Comparison of ENCODE assay signal across 8 cellular contexts in genomic region chr9:129176786-129177442, GRCh38. TPM values are rescaled to one million over a fixed set of nuclear protein-coding genes. Genes with fewer than 3 reads are reported as not detected.
DNase-seq lines count a peak whose midpoint lies in the region; ATAC-seq and TF ChIP-seq lines count a peak whose summit lies in the region.

No MANE protein-coding gene starts in this region.

- no peak overlapping the region for H2AFZ ChIP-seq in neural cell (ENCODE audit: low read depth, low read length)

- ATAC-seq in HG03025 (IDR thresholded peaks at IDR 0.05; ENCODE audit: low FRiP score, unreplicated experiment) (no peak), HG03520 (IDR thresholded peaks at IDR 0.05; ENCODE audit: unreplicated experiment) (no peak)

- no peaks in the 10 kb centered on the region for H3K9me2 ChIP-seq in neural cell (ENCODE audit: insufficient read depth, low read length)

- H4K20me1 ChIP-seq in BLaER1 treated with 17β-estradiol and CSF1 and Interleukin-3, amounts not matched to agents 10 nM and 100 nM, result peaks cover 0 to 17% (median 14%) of the 10 kb centered on the region in 11 experiments; a peak in 18 of 22 replicates
- H4K20me1 ChIP-seq in neural cell (ENCODE audit: insufficient read depth), result peaks cover 4% of the 10 kb centered on the region

- peaks cover 0 to 57% (median 38%) of the 10 kb centered on the region in 11 experiments; a peak in 19 of 22 replicates for H3K27me3 ChIP-seq in BLaER1 treated with 17β-estradiol and CSF1 and Interleukin-3, amounts not matched to agents 10 nM and 100 nM
- H3K27me3 ChIP-seq in HAP-1 (ENCODE audit: low read depth), result peaks cover 3% of the 10 kb centered on the region; the same call in 1 of the 2 replicates
- peaks cover 0 to 5% (median 0%) of the 10 kb centered on the region in 4 donors for H3K27me3 ChIP-seq in esophagus squamous epithelium
- H3K27me3 ChIP-seq in neural cell (ENCODE audit: insufficient read depth, low read depth, low read length), result no peaks in the 10 kb centered on the region

- TF ChIP-seq CTCF in WI38 (IDR thresholded peaks at IDR 0.05; ENCODE audit: low read depth, low read length), result no peak
- peak in 2 of 6 experiments; percentile 3 to 5 for TF ChIP-seq CTCF in esophagus squamous epithelium (IDR thresholded peaks at IDR 0.05)
- TF ChIP-seq CTCF in neural cell (IDR thresholded peaks at IDR 0.05; ENCODE audit: poor library complexity, severe bottlenecking), result peak; percentile 4

- no peak for TF ChIP-seq POLR2A in esophagus squamous epithelium (IDR thresholded peaks at IDR 0.05)

- intact Hi-C loops in esophagus squamous epithelium (cut with DNase I), result loop anchor here (2.0 to 5.0 kb wide), 2 partner anchors 35 to 318 kb away; no protein-coding TSS in a partner anchor

- TF ChIP-seq RAD21 in neural cell (conservative IDR thresholded peaks at IDR 0.05), result peak; percentile 21

- H3F3A ChIP-seq in neural cell (ENCODE audit: insufficient read depth, low read length, poor library complexity, severe bottlenecking), result no peaks in the 10 kb centered on the region

- H3K9ac ChIP-seq in BLaER1 treated with 17β-estradiol and CSF1 and Interleukin-3, amounts not matched to agents 10 nM and 100 nM, result peak overlapping the region; percentile 73 to 97 (median 82)
- H3K9ac ChIP-seq in neural cell (ENCODE audit: low read length), result peak overlapping the region; percentile 95

- DNase-seq in HAP-1 (ENCODE audit: low spot score in 2 of 2) (peak in 1 of 2 experiments; percentile 47), esophagus squamous epithelium (lab: John Stamatoyannopoulos, UW) (no peak), NCI-H226 (no peak)

- H3K79me2 ChIP-seq in neural cell (replicated peaks; ENCODE audit: insufficient read depth, low read length), result peaks cover 21% of the 10 kb centered on the region

- no peak for TF ChIP-seq EP300 in neural cell (conservative IDR thresholded peaks at IDR 0.05; ENCODE audit: poor library complexity, severe bottlenecking)

- H3K4me2 ChIP-seq in BLaER1 treated with 17β-estradiol and CSF1 and Interleukin-3, amounts not matched to agents 10 nM and 100 nM, result peak overlapping the region; percentile 72 to 100 (median 100)
- H3K4me2 ChIP-seq in neural cell (ENCODE audit: low read length), result peak overlapping the region; percentile 30

- 0% methylated on average over 1 of the region's 70 CpGs; no CpG with 5 or more reads in 1 of the 2 donors for WGBS in esophagus squamous epithelium, 2 donors

- no peaks in the 10 kb centered on the region for H3K9me3 ChIP-seq in BLaER1 treated with 17β-estradiol and CSF1 and Interleukin-3, amounts not matched to agents 10 nM and 100 nM (replicated peaks in 1 of 11)
- H3K9me3 ChIP-seq in HAP-1, result no peaks in the 10 kb centered on the region; the same call in 1 of the 2 replicates
- H3K9me3 ChIP-seq in esophagus squamous epithelium, result no peaks in the 10 kb centered on the region
- no peaks in the 10 kb centered on the region for H3K9me3 ChIP-seq in neural cell (ENCODE audit: low read length)

- peaks cover 24 to 51% (median 37%) of the 10 kb centered on the region in 10 experiments for H3K4me1 ChIP-seq in BLaER1 treated with 17β-estradiol and CSF1 and Interleukin-3, amounts not matched to agents 10 nM and 100 nM
- peaks cover 22% of the 10 kb centered on the region for H3K4me1 ChIP-seq in HAP-1
- H3K4me1 ChIP-seq in esophagus squamous epithelium, result peaks cover 21 to 52% (median 28%) of the 10 kb centered on the region in 3 donors

- peak overlapping the region; percentile 63 to 90 (median 81) for H3K27ac ChIP-seq in BLaER1 treated with 17β-estradiol and CSF1 and Interleukin-3, amounts not matched to agents 10 nM and 100 nM
- H3K27ac ChIP-seq in esophagus squamous epithelium (peak overlapping the region; percentile 96 to 100 (median 98)), neural cell (ENCODE audit: low read length) (peak overlapping the region; percentile 77)

- in situ Hi-C loops in HAP-1 (cut with MboI; ENCODE audit: low sequenced_read_pairs), result loop anchor here (10.0 kb wide), 1 partner anchor 438 kb away; no protein-coding TSS in a partner anchor

- peak overlapping the region; percentile 73 to 98 (median 78) for H3K4me3 ChIP-seq in BLaER1 treated with 17β-estradiol and CSF1 and Interleukin-3, amounts not matched to agents 10 nM and 100 nM
- H3K4me3 ChIP-seq in HAP-1 (peak overlapping the region; percentile 50), WI38 (ENCODE audit: low read depth, low read length) (peak overlapping the region; percentile 90), esophagus squamous epithelium (peak overlapping the region; percentile 68 to 83 (median 78)), neural cell (ENCODE audit: low read length) (peak overlapping the region; percentile 100)

- peaks cover 0 to 5% (median 0%) of the 10 kb centered on the region in 11 experiments; a peak in 1 of 22 replicates for H3K36me3 ChIP-seq in BLaER1 treated with 17β-estradiol and CSF1 and Interleukin-3, amounts not matched to agents 10 nM and 100 nM
- H3K36me3 ChIP-seq in HAP-1 (replicated peaks) (no peaks in the 10 kb centered on the region), esophagus squamous epithelium (no peaks in the 10 kb centered on the region), neural cell (ENCODE audit: insufficient read depth, low read length) (no peaks in the 10 kb centered on the region)

TF ChIP-seq in neural cell, 6 proteins besides CTCF, POLR2A, EP300 and RAD21:
- peak; percentile 34 for TF ChIP-seq POLR2AphosphoS5 (IDR thresholded peaks at IDR 0.05)
- TF ChIP-seq SMC3 (conservative IDR thresholded peaks at IDR 0.05; ENCODE audit: poor library complexity), result no peak
- TF ChIP-seq, protein P1, sequence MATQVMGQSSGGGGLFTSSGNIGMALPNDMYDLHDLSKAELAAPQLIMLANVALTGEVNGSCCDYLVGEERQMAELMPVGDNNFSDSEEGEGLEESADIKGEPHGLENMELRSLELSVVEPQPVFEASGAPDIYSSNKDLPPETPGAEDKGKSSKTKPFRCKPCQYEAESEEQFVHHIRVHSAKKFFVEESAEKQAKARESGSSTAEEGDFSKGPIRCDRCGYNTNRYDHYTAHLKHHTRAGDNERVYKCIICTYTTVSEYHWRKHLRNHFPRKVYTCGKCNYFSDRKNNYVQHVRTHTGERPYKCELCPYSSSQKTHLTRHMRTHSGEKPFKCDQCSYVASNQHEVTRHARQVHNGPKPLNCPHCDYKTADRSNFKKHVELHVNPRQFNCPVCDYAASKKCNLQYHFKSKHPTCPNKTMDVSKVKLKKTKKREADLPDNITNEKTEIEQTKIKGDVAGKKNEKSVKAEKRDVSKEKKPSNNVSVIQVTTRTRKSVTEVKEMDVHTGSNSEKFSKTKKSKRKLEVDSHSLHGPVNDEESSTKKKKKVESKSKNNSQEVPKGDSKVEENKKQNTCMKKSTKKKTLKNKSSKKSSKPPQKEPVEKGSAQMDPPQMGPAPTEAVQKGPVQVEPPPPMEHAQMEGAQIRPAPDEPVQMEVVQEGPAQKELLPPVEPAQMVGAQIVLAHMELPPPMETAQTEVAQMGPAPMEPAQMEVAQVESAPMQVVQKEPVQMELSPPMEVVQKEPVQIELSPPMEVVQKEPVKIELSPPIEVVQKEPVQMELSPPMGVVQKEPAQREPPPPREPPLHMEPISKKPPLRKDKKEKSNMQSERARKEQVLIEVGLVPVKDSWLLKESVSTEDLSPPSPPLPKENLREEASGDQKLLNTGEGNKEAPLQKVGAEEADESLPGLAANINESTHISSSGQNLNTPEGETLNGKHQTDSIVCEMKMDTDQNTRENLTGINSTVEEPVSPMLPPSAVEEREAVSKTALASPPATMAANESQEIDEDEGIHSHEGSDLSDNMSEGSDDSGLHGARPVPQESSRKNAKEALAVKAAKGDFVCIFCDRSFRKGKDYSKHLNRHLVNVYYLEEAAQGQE (IDR thresholded peaks at IDR 0.05; ENCODE audit: borderline replicate concordance), result peak; percentile 32
TF ChIP-seq in neural cell: peak in this region for 2.

RNA-seq across cellular contexts. Expression of gene IER5L, which starts 1.1 kb away (rescaled TPM):
- 1 to 10 TPM; 6.1 to 8.7 (median 7.2) TPM for total RNA-seq in esophagus squamous epithelium
- polyA plus RNA-seq in neural cell, result 20.8 and 30.5 TPM in 2 replicates
- 28.4 and 41.1 TPM in 2 replicates for polyA minus RNA-seq in neural cell

Comparison
In these comparisons a context has a peak if more than half of its experiments do, and no peak if none do; other contexts are left out.
1. H3K4me3 ChIP-seq: peak in every context shown above with its lines; median percentile 100 in neural cell; 90 in WI38; 78 in BLaER1 treated with 17β-estradiol and CSF1 and Interleukin-3, amounts not matched to agents 10 nM and 100 nM; 78 in esophagus squamous epithelium; 50 in HAP-1.